In genomic region chr14:90396342-90397339, GRCh38 we compare ENCODE assay signal across 1 cellular context.
TF ChIP-seq lines count a peak whose summit lies in the region.

Gene CALM1 (plus strand): TSS chr14:90397029. CDS start chr14:90397231, 202 bp downstream.

TF ChIP-seq in HepG2, 621 proteins besides CTCF, POLR2A, EP300 and RAD21 (continued from another document and continues in another):
- TF ChIP-seq, protein P1, sequence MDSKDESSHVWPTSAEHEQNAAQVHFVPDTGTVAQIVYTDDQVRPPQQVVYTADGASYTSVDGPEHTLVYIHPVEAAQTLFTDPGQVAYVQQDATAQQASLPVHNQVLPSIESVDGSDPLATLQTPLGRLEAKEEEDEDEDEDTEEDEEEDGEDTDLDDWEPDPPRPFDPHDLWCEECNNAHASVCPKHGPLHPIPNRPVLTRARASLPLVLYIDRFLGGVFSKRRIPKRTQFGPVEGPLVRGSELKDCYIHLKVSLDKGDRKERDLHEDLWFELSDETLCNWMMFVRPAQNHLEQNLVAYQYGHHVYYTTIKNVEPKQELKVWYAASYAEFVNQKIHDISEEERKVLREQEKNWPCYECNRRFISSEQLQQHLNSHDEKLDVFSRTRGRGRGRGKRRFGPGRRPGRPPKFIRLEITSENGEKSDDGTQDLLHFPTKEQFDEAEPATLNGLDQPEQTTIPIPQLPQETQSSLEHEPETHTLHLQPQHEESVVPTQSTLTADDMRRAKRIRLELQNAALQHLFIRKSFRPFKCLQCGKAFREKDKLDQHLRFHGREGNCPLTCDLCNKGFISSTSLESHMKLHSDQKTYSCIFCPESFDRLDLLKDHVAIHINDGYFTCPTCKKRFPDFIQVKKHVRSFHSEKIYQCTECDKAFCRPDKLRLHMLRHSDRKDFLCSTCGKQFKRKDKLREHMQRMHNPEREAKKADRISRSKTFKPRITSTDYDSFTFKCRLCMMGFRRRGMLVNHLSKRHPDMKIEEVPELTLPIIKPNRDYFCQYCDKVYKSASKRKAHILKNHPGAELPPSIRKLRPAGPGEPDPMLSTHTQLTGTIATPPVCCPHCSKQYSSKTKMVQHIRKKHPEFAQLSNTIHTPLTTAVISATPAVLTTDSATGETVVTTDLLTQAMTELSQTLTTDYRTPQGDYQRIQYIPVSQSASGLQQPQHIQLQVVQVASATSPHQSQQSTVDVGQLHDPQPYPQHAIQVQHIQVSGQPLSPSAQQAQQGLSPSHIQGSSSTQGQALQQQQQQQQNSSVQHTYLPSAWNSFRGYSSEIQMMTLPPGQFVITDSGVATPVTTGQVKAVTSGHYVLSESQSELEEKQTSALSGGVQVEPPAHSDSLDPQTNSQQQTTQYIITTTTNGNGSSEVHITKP (CRISPR knock-in tag; IDR thresholded peaks at IDR 0.05; ENCODE audit: low read depth) = no peak
- no peak; the same call in none of the 2 replicates for TF ChIP-seq ZSCAN20 (CRISPR knock-in tag; IDR thresholded peaks at IDR 0.05; ENCODE audit: borderline replicate concordance)
- peak; percentile 48 for TF ChIP-seq ZNF235 (CRISPR knock-in tag; IDR thresholded peaks at IDR 0.05; ENCODE audit: borderline replicate concordance)
- TF ChIP-seq RXRB (CRISPR knock-in tag; IDR thresholded peaks at IDR 0.05; ENCODE audit: borderline replicate concordance) = peak; percentile 74
- peak; percentile 65; the same call in 1 of the 2 replicates for TF ChIP-seq CREB1 (IDR thresholded peaks at IDR 0.05)
- no peak for TF ChIP-seq CREB1 (CRISPR knock-in tag; IDR thresholded peaks at IDR 0.05)
- no peak for TF ChIP-seq ZNF878 (CRISPR knock-in tag; IDR thresholded peaks at IDR 0.05)
- no peak for TF ChIP-seq ZNF44 (CRISPR knock-in tag; IDR thresholded peaks at IDR 0.05)
- peak; percentile 74; the same call in 1 of the 2 replicates for TF ChIP-seq ZNF558 (CRISPR knock-in tag; IDR thresholded peaks at IDR 0.05; ENCODE audit: borderline replicate concordance)
- TF ChIP-seq ZBTB46 (CRISPR knock-in tag; IDR thresholded peaks at IDR 0.05; ENCODE audit: borderline replicate concordance) = no peak
- peak; percentile 86 for TF ChIP-seq HNRNPLL (IDR thresholded peaks at IDR 0.05; ENCODE audit: low read depth, low read length, poor library complexity, severe bottlenecking)
- peak; percentile 89 for TF ChIP-seq ZNF552 (CRISPR knock-in tag; IDR thresholded peaks at IDR 0.05; ENCODE audit: borderline replicate concordance)
- TF ChIP-seq GZF1 (CRISPR knock-in tag; IDR thresholded peaks at IDR 0.05) = peak; percentile 49; the same call in 1 of the 2 replicates
- TF ChIP-seq LCORL (IDR thresholded peaks at IDR 0.05) = no peak
- peak; percentile 78 for TF ChIP-seq LCORL (CRISPR knock-in tag; IDR thresholded peaks at IDR 0.05)
- peak; percentile 67; the same call in 1 of the 2 replicates for TF ChIP-seq ZFP1 (CRISPR knock-in tag; IDR thresholded peaks at IDR 0.05)
- peak; percentile 75 for TF ChIP-seq ZNF143 (CRISPR knock-in tag; IDR thresholded peaks at IDR 0.05)
- peak; percentile 85; the same call in 1 of the 2 replicates for TF ChIP-seq GFI1 (CRISPR knock-in tag; IDR thresholded peaks at IDR 0.05; ENCODE audit: borderline replicate concordance)
- TF ChIP-seq KDM3A (CRISPR knock-in tag; IDR thresholded peaks at IDR 0.05; ENCODE audit: low read depth) = peak; percentile 92
- no peak for TF ChIP-seq PLRG1 (conservative IDR thresholded peaks at IDR 0.05)
- TF ChIP-seq HBP1 (CRISPR knock-in tag; IDR thresholded peaks at IDR 0.05; ENCODE audit: low read depth) = peak; percentile 97
- no peak for TF ChIP-seq ZNF224 (CRISPR knock-in tag; IDR thresholded peaks at IDR 0.05)
- peak; percentile 92 for TF ChIP-seq KDM5B (CRISPR knock-in tag; IDR thresholded peaks at IDR 0.05; ENCODE audit: borderline replicate concordance)
- TF ChIP-seq GABPB1 (CRISPR knock-in tag; IDR thresholded peaks at IDR 0.05) = peak; percentile 83
- TF ChIP-seq ZFYVE20 (CRISPR knock-in tag; IDR thresholded peaks at IDR 0.05; ENCODE audit: borderline replicate concordance, low read depth) = peak; percentile 86; the same call in 1 of the 2 replicates
- TF ChIP-seq, protein P2, sequence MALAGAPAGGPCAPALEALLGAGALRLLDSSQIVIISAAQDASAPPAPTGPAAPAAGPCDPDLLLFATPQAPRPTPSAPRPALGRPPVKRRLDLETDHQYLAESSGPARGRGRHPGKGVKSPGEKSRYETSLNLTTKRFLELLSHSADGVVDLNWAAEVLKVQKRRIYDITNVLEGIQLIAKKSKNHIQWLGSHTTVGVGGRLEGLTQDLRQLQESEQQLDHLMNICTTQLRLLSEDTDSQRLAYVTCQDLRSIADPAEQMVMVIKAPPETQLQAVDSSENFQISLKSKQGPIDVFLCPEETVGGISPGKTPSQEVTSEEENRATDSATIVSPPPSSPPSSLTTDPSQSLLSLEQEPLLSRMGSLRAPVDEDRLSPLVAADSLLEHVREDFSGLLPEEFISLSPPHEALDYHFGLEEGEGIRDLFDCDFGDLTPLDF (CRISPR knock-in tag; IDR thresholded peaks at IDR 0.05) = peak; percentile 66; the same call in 1 of the 2 replicates
- TF ChIP-seq RBAK (CRISPR knock-in tag; IDR thresholded peaks at IDR 0.05) = no peak
- TF ChIP-seq MEIS2 (CRISPR knock-in tag; IDR thresholded peaks at IDR 0.05) = peak; percentile 96
- TF ChIP-seq, protein P3, sequence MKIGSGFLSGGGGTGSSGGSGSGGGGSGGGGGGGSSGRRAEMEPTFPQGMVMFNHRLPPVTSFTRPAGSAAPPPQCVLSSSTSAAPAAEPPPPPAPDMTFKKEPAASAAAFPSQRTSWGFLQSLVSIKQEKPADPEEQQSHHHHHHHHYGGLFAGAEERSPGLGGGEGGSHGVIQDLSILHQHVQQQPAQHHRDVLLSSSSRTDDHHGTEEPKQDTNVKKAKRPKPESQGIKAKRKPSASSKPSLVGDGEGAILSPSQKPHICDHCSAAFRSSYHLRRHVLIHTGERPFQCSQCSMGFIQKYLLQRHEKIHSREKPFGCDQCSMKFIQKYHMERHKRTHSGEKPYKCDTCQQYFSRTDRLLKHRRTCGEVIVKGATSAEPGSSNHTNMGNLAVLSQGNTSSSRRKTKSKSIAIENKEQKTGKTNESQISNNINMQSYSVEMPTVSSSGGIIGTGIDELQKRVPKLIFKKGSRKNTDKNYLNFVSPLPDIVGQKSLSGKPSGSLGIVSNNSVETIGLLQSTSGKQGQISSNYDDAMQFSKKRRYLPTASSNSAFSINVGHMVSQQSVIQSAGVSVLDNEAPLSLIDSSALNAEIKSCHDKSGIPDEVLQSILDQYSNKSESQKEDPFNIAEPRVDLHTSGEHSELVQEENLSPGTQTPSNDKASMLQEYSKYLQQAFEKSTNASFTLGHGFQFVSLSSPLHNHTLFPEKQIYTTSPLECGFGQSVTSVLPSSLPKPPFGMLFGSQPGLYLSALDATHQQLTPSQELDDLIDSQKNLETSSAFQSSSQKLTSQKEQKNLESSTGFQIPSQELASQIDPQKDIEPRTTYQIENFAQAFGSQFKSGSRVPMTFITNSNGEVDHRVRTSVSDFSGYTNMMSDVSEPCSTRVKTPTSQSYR (CRISPR knock-in tag; IDR thresholded peaks at IDR 0.05; ENCODE audit: borderline replicate concordance) = peak; percentile 35; the same call in 1 of the 2 replicates
- no peak for TF ChIP-seq ZFP36L2 (CRISPR knock-in tag; IDR thresholded peaks at IDR 0.05)
- 0 out of 2 replicates have a peak, but pooled peaks have one; percentile 44 for TF ChIP-seq ZNF24 (IDR thresholded peaks at IDR 0.05)
- peak; percentile 92 for TF ChIP-seq ZNF503 (CRISPR knock-in tag; IDR thresholded peaks at IDR 0.05)
- TF ChIP-seq, protein P4, sequence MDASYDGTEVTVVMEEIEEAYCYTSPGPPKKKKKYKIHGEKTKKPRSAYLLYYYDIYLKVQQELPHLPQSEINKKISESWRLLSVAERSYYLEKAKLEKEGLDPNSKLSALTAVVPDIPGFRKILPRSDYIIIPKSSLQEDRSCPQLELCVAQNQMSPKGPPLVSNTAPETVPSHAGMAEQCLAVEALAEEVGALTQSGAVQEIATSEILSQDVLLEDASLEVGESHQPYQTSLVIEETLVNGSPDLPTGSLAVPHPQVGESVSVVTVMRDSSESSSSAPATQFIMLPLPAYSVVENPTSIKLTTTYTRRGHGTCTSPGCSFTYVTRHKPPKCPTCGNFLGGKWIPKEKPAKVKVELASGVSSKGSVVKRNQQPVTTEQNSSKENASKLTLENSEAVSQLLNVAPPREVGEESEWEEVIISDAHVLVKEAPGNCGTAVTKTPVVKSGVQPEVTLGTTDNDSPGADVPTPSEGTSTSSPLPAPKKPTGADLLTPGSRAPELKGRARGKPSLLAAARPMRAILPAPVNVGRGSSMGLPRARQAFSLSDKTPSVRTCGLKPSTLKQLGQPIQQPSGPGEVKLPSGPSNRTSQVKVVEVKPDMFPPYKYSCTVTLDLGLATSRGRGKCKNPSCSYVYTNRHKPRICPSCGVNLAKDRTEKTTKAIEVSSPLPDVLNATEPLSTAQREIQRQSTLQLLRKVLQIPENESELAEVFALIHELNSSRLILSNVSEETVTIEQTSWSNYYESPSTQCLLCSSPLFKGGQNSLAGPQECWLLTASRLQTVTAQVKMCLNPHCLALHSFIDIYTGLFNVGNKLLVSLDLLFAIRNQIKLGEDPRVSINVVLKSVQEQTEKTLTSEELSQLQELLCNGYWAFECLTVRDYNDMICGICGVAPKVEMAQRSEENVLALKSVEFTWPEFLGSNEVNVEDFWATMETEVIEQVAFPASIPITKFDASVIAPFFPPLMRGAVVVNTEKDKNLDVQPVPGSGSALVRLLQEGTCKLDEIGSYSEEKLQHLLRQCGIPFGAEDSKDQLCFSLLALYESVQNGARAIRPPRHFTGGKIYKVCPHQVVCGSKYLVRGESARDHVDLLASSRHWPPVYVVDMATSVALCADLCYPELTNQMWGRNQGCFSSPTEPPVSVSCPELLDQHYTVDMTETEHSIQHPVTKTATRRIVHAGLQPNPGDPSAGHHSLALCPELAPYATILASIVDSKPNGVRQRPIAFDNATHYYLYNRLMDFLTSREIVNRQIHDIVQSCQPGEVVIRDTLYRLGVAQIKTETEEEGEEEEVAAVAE (CRISPR knock-in tag; IDR thresholded peaks at IDR 0.05; ENCODE audit: borderline replicate concordance) = no peak; the same call in 1 of the 2 replicates
